In the genomic region with DNA sequence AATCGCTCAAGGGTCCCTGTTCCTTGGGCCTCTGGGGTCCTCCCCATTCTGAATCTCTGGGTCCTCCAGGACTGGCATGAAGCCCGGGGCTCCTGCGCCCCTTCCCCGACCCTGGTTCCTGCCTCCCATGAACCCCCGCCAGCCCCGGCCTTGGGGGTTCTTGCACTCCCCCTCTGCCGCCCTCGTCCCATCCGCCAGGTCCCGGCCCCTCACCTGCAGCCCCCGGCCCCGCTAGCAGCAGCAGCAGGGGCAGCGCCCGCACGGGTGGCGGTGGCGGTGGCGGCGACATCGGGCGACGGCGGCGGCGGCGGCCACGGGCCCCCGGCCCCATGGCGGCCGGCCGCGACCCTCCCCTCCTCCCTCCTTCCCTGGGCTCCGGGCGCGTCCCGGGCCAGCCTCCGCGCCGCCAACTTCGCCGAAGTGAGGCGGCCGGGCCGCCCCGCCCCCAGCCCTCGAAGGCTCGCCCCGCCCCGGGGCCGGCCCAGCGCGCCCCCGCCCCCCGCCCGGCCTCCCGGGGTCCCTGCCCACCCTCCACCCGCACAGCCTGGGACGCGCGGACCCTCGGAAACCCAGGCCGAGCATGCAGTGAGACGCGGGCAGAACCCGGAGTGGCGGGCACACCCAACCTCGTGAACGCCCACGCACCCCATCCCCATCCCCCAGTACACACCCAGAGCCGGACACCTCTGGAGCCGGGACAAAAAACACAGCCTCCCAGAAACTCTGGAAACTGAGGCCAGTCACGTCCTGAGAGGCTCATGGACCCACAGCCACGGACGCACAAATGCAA, we compare ENCODE assay signal across 1 cellular context.
A peak's percentile ranks its signal among the peaks of the same experiment; 100 is the strongest.
TF ChIP-seq lines count a peak whose summit lies in the region.

A gene (minus strand): TSS at position 421 of the 790 bp plus-strand sequence. CDS start 90 bp downstream, at position 331.

TF ChIP-seq in PFSK-1, 5 proteins besides CTCF, POLR2A, EP300 and RAD21:
- TF ChIP-seq, protein P1, sequence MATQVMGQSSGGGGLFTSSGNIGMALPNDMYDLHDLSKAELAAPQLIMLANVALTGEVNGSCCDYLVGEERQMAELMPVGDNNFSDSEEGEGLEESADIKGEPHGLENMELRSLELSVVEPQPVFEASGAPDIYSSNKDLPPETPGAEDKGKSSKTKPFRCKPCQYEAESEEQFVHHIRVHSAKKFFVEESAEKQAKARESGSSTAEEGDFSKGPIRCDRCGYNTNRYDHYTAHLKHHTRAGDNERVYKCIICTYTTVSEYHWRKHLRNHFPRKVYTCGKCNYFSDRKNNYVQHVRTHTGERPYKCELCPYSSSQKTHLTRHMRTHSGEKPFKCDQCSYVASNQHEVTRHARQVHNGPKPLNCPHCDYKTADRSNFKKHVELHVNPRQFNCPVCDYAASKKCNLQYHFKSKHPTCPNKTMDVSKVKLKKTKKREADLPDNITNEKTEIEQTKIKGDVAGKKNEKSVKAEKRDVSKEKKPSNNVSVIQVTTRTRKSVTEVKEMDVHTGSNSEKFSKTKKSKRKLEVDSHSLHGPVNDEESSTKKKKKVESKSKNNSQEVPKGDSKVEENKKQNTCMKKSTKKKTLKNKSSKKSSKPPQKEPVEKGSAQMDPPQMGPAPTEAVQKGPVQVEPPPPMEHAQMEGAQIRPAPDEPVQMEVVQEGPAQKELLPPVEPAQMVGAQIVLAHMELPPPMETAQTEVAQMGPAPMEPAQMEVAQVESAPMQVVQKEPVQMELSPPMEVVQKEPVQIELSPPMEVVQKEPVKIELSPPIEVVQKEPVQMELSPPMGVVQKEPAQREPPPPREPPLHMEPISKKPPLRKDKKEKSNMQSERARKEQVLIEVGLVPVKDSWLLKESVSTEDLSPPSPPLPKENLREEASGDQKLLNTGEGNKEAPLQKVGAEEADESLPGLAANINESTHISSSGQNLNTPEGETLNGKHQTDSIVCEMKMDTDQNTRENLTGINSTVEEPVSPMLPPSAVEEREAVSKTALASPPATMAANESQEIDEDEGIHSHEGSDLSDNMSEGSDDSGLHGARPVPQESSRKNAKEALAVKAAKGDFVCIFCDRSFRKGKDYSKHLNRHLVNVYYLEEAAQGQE (IDR thresholded peaks at IDR 0.05; ENCODE audit: insufficient read depth in 1 of 2, low read depth in 2 of 2, low read length in 2 of 2) = no peak
- TF ChIP-seq FOXP2 (optimal IDR thresholded peaks at IDR 0.05; ENCODE audit: borderline replicate concordance, extremely low read depth, extremely low read length, insufficient read depth) (peak; percentile 53), SIN3A (IDR thresholded peaks at IDR 0.05; ENCODE audit: borderline replicate concordance, insufficient read depth, low read length) (no peak)
